9 cellular contexts compared by ENCODE assay signal in genomic region chr12:12975322-12976077, GRCh38. TPM values are rescaled to one million over a fixed set of nuclear protein-coding genes. Genes with fewer than 3 reads are reported as not detected.
DNase-seq lines count a peak whose midpoint lies in the region; ATAC-seq and TF ChIP-seq lines count a peak whose summit lies in the region.
"Had no signal": no experiment of that assay in that cellular context is flagged by ENCODE, and none has a peak within 500 bp of the region (broad histone marks: within the 10 kb centered on the region; RNA-seq: fewer than 3 reads in every experiment).

No MANE protein-coding gene starts in this region.

- ATAC-seq in GM21526 (IDR thresholded peaks at IDR 0.05; ENCODE audit: low FRiP score, unreplicated experiment) (no peak), GM21529 (IDR thresholded peaks at IDR 0.05; ENCODE audit: unreplicated experiment) (no peak)

- TF ChIP-seq POLR2A in adrenal gland (IDR thresholded peaks at IDR 0.05): no peak
- no peak for TF ChIP-seq POLR2A in vagina (IDR thresholded peaks at IDR 0.05)

- H3K4me1 Mint-ChIP-seq in activated T-helper 1 cell treated with anti-CD3 and anti-CD28 coated beads, Interleukin-12 subunit alpha, Interleukin-12 subunit beta, Interleukin-2, Interleukin-4 antibody, amounts not matched to agents 30 ng/mL and 10 ng/mL and 1 ng/mL, durations not matched to agents 14 hours and 24 hours and 36 hours (ENCODE audit: low read depth): no peaks in the 10 kb centered on the region

- 80 to 90% (median 86%) methylated on average over 14 of the region's 14 CpGs for WGBS in adrenal gland, 4 donors

- H3K27ac ChIP-seq in C4-2B: no peak overlapping the region
- peak overlapping the region in 3 of 5 donors; percentile 53 to 67 (median 59) for H3K27ac ChIP-seq in adrenal gland
- peak overlapping the region; percentile 82 for H3K27ac ChIP-seq in vagina

- peaks cover 25% of the 10 kb centered on the region for H3K9me3 Mint-ChIP-seq in activated T-helper 1 cell treated with anti-CD3 and anti-CD28 coated beads, Interleukin-12 subunit alpha, Interleukin-12 subunit beta, Interleukin-2, Interleukin-4 antibody, amounts not matched to agents 30 ng/mL and 10 ng/mL and 1 ng/mL, durations not matched to agents 14 hours and 24 hours and 36 hours

- intact Hi-C loops in adrenal gland (cut with DNase I) (loop anchor here in 1 of 2 donors (5.0 kb wide), 1 partner anchor 58 kb away; no protein-coding TSS in a partner anchor), vagina (cut with DNase I) (loop anchor here (5.0 to 10.0 kb wide), 2 partner anchors 58 to 141 kb away; no protein-coding TSS in a partner anchor)
- intact Hi-C loops in activated T-helper 1 cell treated with anti-CD3 and anti-CD28 coated beads, Interleukin-12 subunit alpha, Interleukin-12 subunit beta, Interleukin-2, Interleukin-4 antibody, amounts not matched to agents 30 ng/mL and 10 ng/mL and 1 ng/mL, durations not matched to agents 14 hours and 24 hours and 36 hours (cut with micrococcal nuclease): no loop called here

- H3K36me3 Mint-ChIP-seq in activated T-helper 1 cell treated with anti-CD3 and anti-CD28 coated beads, Interleukin-12 subunit alpha, Interleukin-12 subunit beta, Interleukin-2, Interleukin-4 antibody, amounts not matched to agents 30 ng/mL and 10 ng/mL and 1 ng/mL, durations not matched to agents 14 hours and 24 hours and 36 hours (ENCODE audit: low read depth): peaks cover 22% of the 10 kb centered on the region

- no peaks in the 10 kb centered on the region for H3K9me3 ChIP-seq in adrenal gland (replicated peaks in 1 of 3)
- H3K9me3 ChIP-seq in vagina: peaks cover 3% of the 10 kb centered on the region

- H3K4me3 ChIP-seq in adrenal gland: no peak overlapping the region
- H3K4me3 ChIP-seq in vagina: no peak overlapping the region
- H3K4me3 ChIP-seq: lung had no signal

- no peaks in the 10 kb centered on the region for H3K27me3 ChIP-seq in adrenal gland
- H3K27me3 ChIP-seq in vagina: no peaks in the 10 kb centered on the region

- H3K27me3 Mint-ChIP-seq in activated T-helper 1 cell treated with anti-CD3 and anti-CD28 coated beads, Interleukin-12 subunit alpha, Interleukin-12 subunit beta, Interleukin-2, Interleukin-4 antibody, amounts not matched to agents 30 ng/mL and 10 ng/mL and 1 ng/mL, durations not matched to agents 14 hours and 24 hours and 36 hours (ENCODE audit: insufficient read depth): no peaks in the 10 kb centered on the region

- H3K27ac Mint-ChIP-seq in activated T-helper 1 cell treated with anti-CD3 and anti-CD28 coated beads, Interleukin-12 subunit alpha, Interleukin-12 subunit beta, Interleukin-2, Interleukin-4 antibody, amounts not matched to agents 30 ng/mL and 10 ng/mL and 1 ng/mL, durations not matched to agents 14 hours and 24 hours and 36 hours: no peak overlapping the region

- no peak overlapping the region for H3K4me3 Mint-ChIP-seq in activated T-helper 1 cell treated with anti-CD3 and anti-CD28 coated beads, Interleukin-12 subunit alpha, Interleukin-12 subunit beta, Interleukin-2, Interleukin-4 antibody, amounts not matched to agents 30 ng/mL and 10 ng/mL and 1 ng/mL, durations not matched to agents 14 hours and 24 hours and 36 hours

- DNase-seq in HT-29 (ENCODE audit: low spot score): peak; percentile 78
- peak in 4 of 7 donors; percentile 24 to 37 (median 28) for DNase-seq in adrenal gland
- peak; percentile 78 for DNase-seq in iPS-NIHi7 (ENCODE audit: extremely low spot score)
- DNase-seq in vagina (ENCODE audit: extremely low spot score in 2 of 2): no peak
- DNase-seq in activated T-helper 1 cell treated with anti-CD3 and anti-CD28 coated beads, Interleukin-12 subunit alpha, Interleukin-12 subunit beta, Interleukin-2, Interleukin-4 antibody, amounts not matched to agents 30 ng/mL and 10 ng/mL and 1 ng/mL, durations not matched to agents 14 hours and 24 hours and 36 hours (ENCODE audit: low spot score): no peak

- H3K4me1 ChIP-seq in adrenal gland (replicated peaks in 1 of 2) (peaks cover 0 to 9% of the 10 kb centered on the region in 2 donors), vagina (peaks cover 42% of the 10 kb centered on the region)

- H3K36me3 ChIP-seq in adrenal gland (replicated peaks in 1 of 2): peaks cover 0 to 41% of the 10 kb centered on the region in 2 donors
- H3K36me3 ChIP-seq in vagina: peaks cover 0 to 31% of the 10 kb centered on the region in 2 donors

- TF ChIP-seq CTCF in C4-2B (conservative IDR thresholded peaks at IDR 0.05) (peak; percentile 51), adrenal gland (IDR thresholded peaks at IDR 0.05) (peak in 1 of 6 experiments; percentile 19), vagina (IDR thresholded peaks at IDR 0.05) (peak; percentile 1 to 20 (median 14))

RNA-seq across cellular contexts. Expression of gene GPRC5D, which starts 23.5 kb away (rescaled TPM):
- not detected in 2 replicates for total RNA-seq in HT-29 (2014; rRNA removed; shearing (Covaris generic))
- total RNA-seq in adrenal gland: not detected
- polyA plus RNA-seq in adrenal gland: under 1 TPM in 2 of 3 donors, not detected in 1; 0.17 to 0.40 TPM
- total RNA-seq in vagina: not detected
- not detected in 2 replicates for total RNA-seq in activated T-helper 1 cell treated with anti-CD3 and anti-CD28 coated beads, Interleukin-12 subunit alpha, Interleukin-12 subunit beta, Interleukin-2, Interleukin-4 antibody, amounts not matched to agents 30 ng/mL and 10 ng/mL and 1 ng/mL, durations not matched to agents 14 hours and 24 hours and 36 hours
- total RNA-seq: lung had no signal

RNA-seq across cellular contexts. Expression of gene HEBP1, which starts 24.6 kb away (rescaled TPM):
- total RNA-seq in HT-29 (2014; rRNA removed; shearing (Covaris generic)): 0.46 and 1.0 TPM in 2 replicates
- total RNA-seq in adrenal gland (100 to 1,000 TPM in 4 of 8 donors, 10 to 100 TPM in 4; 49.1 to 165 (median 112) TPM), vagina (47.6 TPM)
- 100 to 1,000 TPM in 1 of 3 donors, 10 to 100 TPM in 2; 53.3 to 142 (median 53.4) TPM for polyA plus RNA-seq in adrenal gland
- total RNA-seq in activated T-helper 1 cell treated with anti-CD3 and anti-CD28 coated beads, Interleukin-12 subunit alpha, Interleukin-12 subunit beta, Interleukin-2, Interleukin-4 antibody, amounts not matched to agents 30 ng/mL and 10 ng/mL and 1 ng/mL, durations not matched to agents 14 hours and 24 hours and 36 hours: 9.5 and 11.3 TPM in 2 replicates

Comparison
In these comparisons a context has a peak if more than half of its experiments do, and no peak if none do; other contexts are left out.
1. DNase-seq: peak in HT-29 (single experiment), adrenal gland (4 of 7) and iPS-NIHi7 (single experiment); none in vagina (0 of 2) and activated T-helper 1 cell treated with anti-CD3 and anti-CD28 coated beads, Interleukin-12 subunit alpha, Interleukin-12 subunit beta, Interleukin-2, Interleukin-4 antibody, amounts not matched to agents 30 ng/mL and 10 ng/mL and 1 ng/mL, durations not matched to agents 14 hours and 24 hours and 36 hours (single experiment).